In the genomic region with DNA sequence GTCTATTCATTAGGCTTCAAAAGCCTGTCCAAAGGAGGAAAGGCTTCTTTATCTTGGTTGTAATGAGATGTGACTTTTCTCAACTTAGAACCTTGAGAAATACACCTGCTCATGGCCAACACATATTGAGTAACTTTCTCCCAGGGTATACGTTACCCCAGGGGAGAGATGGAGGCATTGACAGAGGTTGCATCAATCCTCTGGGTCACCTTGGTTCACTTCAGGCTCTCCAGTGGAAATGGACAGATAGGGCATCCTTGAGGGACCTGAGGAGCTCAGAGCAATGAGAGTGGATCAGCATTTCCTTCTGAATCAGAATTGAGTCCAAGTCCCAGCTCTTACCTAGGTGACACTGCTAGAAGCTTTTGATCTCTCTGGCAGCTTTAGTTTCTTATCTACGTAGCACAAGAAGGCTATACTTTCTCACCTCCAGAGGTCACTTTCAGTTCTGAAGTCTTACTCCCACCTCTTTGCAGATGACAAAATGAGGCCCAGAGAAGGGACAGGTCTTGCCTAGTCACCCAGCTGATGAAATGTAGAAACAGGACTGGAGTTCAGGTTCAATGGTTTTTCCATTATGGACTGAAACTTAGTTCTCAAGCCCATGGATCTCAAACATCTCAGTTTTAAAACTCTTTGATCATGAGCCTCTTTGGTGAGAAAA, we compare ENCODE assay signal across 11 cellular contexts. TPM values are rescaled to one million over a fixed set of nuclear protein-coding genes. Genes with fewer than 3 reads are reported as not detected.
DNase-seq lines count a peak whose midpoint lies in the region; ATAC-seq and TF ChIP-seq lines count a peak whose summit lies in the region.
"Had no signal": no experiment of that assay in that cellular context is flagged by ENCODE, and none has a peak within 500 bp of the region (broad histone marks: within the 10 kb centered on the region; RNA-seq: fewer than 3 reads in every experiment).

No MANE protein-coding gene starts in this region.

- no peaks in the 10 kb centered on the region for H3K9me2 ChIP-seq in MM.1S (replicated peaks; ENCODE audit: insufficient read depth, low read length)

- intact Hi-C loops in CD14-positive monocyte (cut with micrococcal nuclease), result no loop called here

- no peak overlapping the region for H3K4me3 ChIP-seq in MM.1S (ENCODE audit: low read length)
- no peak overlapping the region for H3K4me3 ChIP-seq in coronary artery
- H3K4me3 ChIP-seq: left ventricle myocardium inferior had no signal

- no peak overlapping the region for H2AFZ ChIP-seq in MM.1S (ENCODE audit: low read length)

- H3K27me3 ChIP-seq in MM.1S (replicated peaks; ENCODE audit: insufficient read depth, low read length), result no peaks in the 10 kb centered on the region

- TF ChIP-seq CTCF in GM12873 (IDR thresholded peaks at IDR 0.05; ENCODE audit: insufficient read depth, low read depth, low read length, missing control alignments) (peak; percentile 38), MM.1S (IDR thresholded peaks at IDR 0.05; ENCODE audit: low read length) (no peak), CD14-positive monocyte (IDR thresholded peaks at IDR 0.05) (no peak), coronary artery (IDR thresholded peaks at IDR 0.05) (no peak)

- peaks cover 15 to 25% of the 10 kb centered on the region in 2 donors for H3K36me3 Mint-ChIP-seq in CD14-positive monocyte

- no peaks in the 10 kb centered on the region for H3F3A ChIP-seq in MM.1S (ENCODE audit: insufficient read depth, low read length)

- H3K27ac ChIP-seq in MM.1S (ENCODE audit: low read length) (no peak overlapping the region), coronary artery (no peak overlapping the region)
- H3K27ac ChIP-seq: KMS-11, left ventricle myocardium inferior had no signal

- DNase-seq in MM.1S (peak; percentile 27), CD14-positive monocyte (ENCODE audit: low spot score) (no peak), SIG-M5 treated with dmso at 0.1 percent for 504 hours (lab: John Stamatoyannopoulos, UW; ENCODE audit: unreplicated experiment) (no peak), coronary artery (ENCODE audit: low spot score) (no peak)
- DNase-seq in effector CD8-positive, alpha-beta T cell (lab: John Stamatoyannopoulos, UW), result no peak
- DNase-seq: CD8-positive, alpha-beta memory T cell; left ventricle myocardium inferior had no signal

- no peaks in the 10 kb centered on the region for H4K20me1 ChIP-seq in MM.1S (ENCODE audit: insufficient read depth, low read length)

- peaks cover 0 to 3% (median 0%) of the 10 kb centered on the region in 7 donors for H3K9me3 Mint-ChIP-seq in CD14-positive monocyte
- H3K9me3 Mint-ChIP-seq: CD8-positive, alpha-beta memory T cell had no signal

- no peaks in the 10 kb centered on the region for H3K9me3 ChIP-seq in MM.1S (replicated peaks; ENCODE audit: insufficient read depth, low read length)
- H3K9me3 ChIP-seq: left ventricle myocardium inferior had no signal

- no peaks in the 10 kb centered on the region for H3K79me2 ChIP-seq in MM.1S (ENCODE audit: low read length)

- H3K9ac ChIP-seq in MM.1S (ENCODE audit: low read length), result no peak overlapping the region
- H3K9ac ChIP-seq: KMS-11 had no signal

- H3K27me3 Mint-ChIP-seq in CD14-positive monocyte (ENCODE audit: low read depth in 3 of 3), result peaks cover 0 to 1% (median 0%) of the 10 kb centered on the region in 3 donors
- H3K27me3 Mint-ChIP-seq: CD8-positive, alpha-beta memory T cell had no signal

- no peaks in the 10 kb centered on the region for H3K36me3 ChIP-seq in MM.1S (replicated peaks; ENCODE audit: insufficient read depth, low read length)

- H3K4me2 ChIP-seq in MM.1S (ENCODE audit: low read depth, low read length), result no peak overlapping the region
- H3K4me2 ChIP-seq: KMS-11 had no signal

- no peaks in the 10 kb centered on the region for H3K4me1 ChIP-seq in MM.1S (ENCODE audit: low read length)

- ATAC-seq in GM19035 (IDR thresholded peaks at IDR 0.05; ENCODE audit: unreplicated experiment), result peak; percentile 90
- peak; percentile 92 for ATAC-seq in HG02763 (IDR thresholded peaks at IDR 0.05; ENCODE audit: unreplicated experiment)

- no peaks in the 10 kb centered on the region for H3K4me1 Mint-ChIP-seq in CD14-positive monocyte

- H3K27ac Mint-ChIP-seq in CD14-positive monocyte, result peak overlapping the region in 1 of 7 donors; percentile 3
- H3K27ac Mint-ChIP-seq: CD8-positive, alpha-beta memory T cell had no signal

- H3K4me3 Mint-ChIP-seq in CD14-positive monocyte, result no peak overlapping the region
- H3K4me3 Mint-ChIP-seq: CD8-positive, alpha-beta memory T cell had no signal

RNA-seq across cellular contexts. Expression of gene PANK1, which starts 35.2 kb away (rescaled TPM):
- under 1 TPM; 0.31 to 0.67 TPM for polyA plus RNA-seq in CD14-positive monocyte
